ENCODE assay signal across 8 cellular contexts in genomic region chr1:87330954-87331318, GRCh38. TPM values are rescaled to one million over a fixed set of nuclear protein-coding genes. Genes with fewer than 3 reads are reported as not detected.
DNase-seq lines count a peak whose midpoint lies in the region; ATAC-seq and TF ChIP-seq lines count a peak whose summit lies in the region.

No MANE protein-coding gene starts in this region.

- no peaks in the 10 kb centered on the region for H3K36me3 ChIP-seq in effector memory CD4-positive, alpha-beta T cell (ENCODE audit: control insufficient read depth, insufficient read depth, low read length)

- DNase-seq in CD4-positive, alpha-beta T cell = no peak
- peak; percentile 54 for DNase-seq in NCI-H69 (lab: John Stamatoyannopoulos, UW)
- DNase-seq in effector memory CD4-positive, alpha-beta T cell = no peak
- DNase-seq in neural crest cell (ENCODE audit: low read depth, low spot score) = no peak
- no peak for DNase-seq in T1000 (lab: John Stamatoyannopoulos, UW)
- DNase-seq in SHP77 treated with DMSO at 0.1 percent for 48 hours (lab: John Stamatoyannopoulos, UW) = no peak
- no peak for DNase-seq in NCI-H748 (lab: John Stamatoyannopoulos, UW; ENCODE audit: unreplicated experiment)
- DNase-seq in CD1c-positive myeloid dendritic cell (ENCODE audit: extremely low spot score) = no peak

- H3K4me1 ChIP-seq in effector memory CD4-positive, alpha-beta T cell (ENCODE audit: control insufficient read depth, insufficient read depth, low read length, poor library complexity, severe bottlenecking) = peaks cover 25% of the 10 kb centered on the region

- no peak for TF ChIP-seq CTCF in CD4-positive, alpha-beta T cell (IDR thresholded peaks at IDR 0.05)
- TF ChIP-seq CTCF in neural crest cell (conservative IDR thresholded peaks at IDR 0.05) = no peak

- H3K4me3 ChIP-seq in effector memory CD4-positive, alpha-beta T cell (ENCODE audit: insufficient read depth, low read depth, low read length, poor library complexity, severe bottlenecking) = peak overlapping the region; percentile 87

- ATAC-seq in CD4-positive, alpha-beta T cell (ENCODE audit: poor library complexity) = no peak

- no peaks in the 10 kb centered on the region for H3K9me3 Mint-ChIP-seq in CD4-positive, alpha-beta T cell
- no peaks in the 10 kb centered on the region for H3K9me3 Mint-ChIP-seq in neural crest cell

- H3K27ac ChIP-seq in CD4-positive, alpha-beta T cell (ENCODE audit: low read depth, low read length) = peak overlapping the region; percentile 23
- peak overlapping the region; percentile 70 for H3K27ac ChIP-seq in effector memory CD4-positive, alpha-beta T cell (ENCODE audit: insufficient read depth, low read length, poor library complexity, severe bottlenecking)

- H3K27ac Mint-ChIP-seq in CD4-positive, alpha-beta T cell = peak overlapping the region; percentile 88
- peak overlapping the region; percentile 98 for H3K27ac Mint-ChIP-seq in neural crest cell (ENCODE audit: unreplicated experiment)

- POLR2A ChIA-PET in CD4-positive, alpha-beta T cell (lab: Charles Lee) = interaction anchor here (0.7 to 3.4 kb wide), 8 partner anchors 11 to 1353 kb away, joined by 3 to 13 read pairs (median 5); partner anchors contain the start of genes HS2ST1, PKN2, SELENOF and SH3GLB1

- H3K4me3 Mint-ChIP-seq in CD4-positive, alpha-beta T cell = peak overlapping the region; percentile 98
- H3K4me3 Mint-ChIP-seq in neural crest cell = peak overlapping the region; percentile 97

- CTCF ChIA-PET in CD4-positive, alpha-beta T cell (lab: Charles Lee) = interaction anchor here (1.4 kb wide), 1 partner anchor 17 kb away, joined by 3 read pairs; no protein-coding TSS in a partner anchor

- peaks cover 29% of the 10 kb centered on the region for H3K27me3 Mint-ChIP-seq in CD4-positive, alpha-beta T cell
- H3K27me3 Mint-ChIP-seq in neural crest cell (ENCODE audit: low read depth) = no peaks in the 10 kb centered on the region

- H3K4me1 Mint-ChIP-seq in CD4-positive, alpha-beta T cell (ENCODE audit: low read depth) = peaks cover 73% of the 10 kb centered on the region
- H3K4me1 Mint-ChIP-seq in neural crest cell = peaks cover 62% of the 10 kb centered on the region

- no peaks in the 10 kb centered on the region for H3K9me3 ChIP-seq in CD4-positive, alpha-beta T cell (ENCODE audit: control insufficient read depth, low read length)
- H3K9me3 ChIP-seq in effector memory CD4-positive, alpha-beta T cell (ENCODE audit: control insufficient read depth, low read length) = no peaks in the 10 kb centered on the region

- intact Hi-C loops in CD4-positive, alpha-beta T cell (cut with DNase I, micrococcal nuclease) = loop anchor here (2.0 to 10.0 kb wide), 8 partner anchors 51 to 944 kb away; partner anchors contain the start of genes HS2ST1 (in 1 of the 2), ODF2L (in 1 of the 2), SELENOF (in 1 of the 2) and SH3GLB1 (in 1 of the 2)

- peaks cover 8% of the 10 kb centered on the region for H3K36me3 Mint-ChIP-seq in CD4-positive, alpha-beta T cell (ENCODE audit: low read depth)
- peaks cover 9% of the 10 kb centered on the region for H3K36me3 Mint-ChIP-seq in neural crest cell (ENCODE audit: low read depth)

- peaks cover 12% of the 10 kb centered on the region for H3K27me3 ChIP-seq in CD4-positive, alpha-beta T cell (ENCODE audit: control insufficient read depth, insufficient read depth, low read length)
- no peaks in the 10 kb centered on the region for H3K27me3 ChIP-seq in effector memory CD4-positive, alpha-beta T cell (replicated peaks; ENCODE audit: control insufficient read depth, insufficient read depth, low read length, poor library complexity, severe bottlenecking)

RNA-seq across cellular contexts. Expression of gene LMO4, which starts 2.3 kb away (rescaled TPM):
- 10 to 100 TPM; 16.0 to 18.2 TPM for total RNA-seq in CD4-positive, alpha-beta T cell
- 91.4 and 98.1 TPM in 2 replicates for total RNA-seq in neural crest cell
